In the genomic region with DNA sequence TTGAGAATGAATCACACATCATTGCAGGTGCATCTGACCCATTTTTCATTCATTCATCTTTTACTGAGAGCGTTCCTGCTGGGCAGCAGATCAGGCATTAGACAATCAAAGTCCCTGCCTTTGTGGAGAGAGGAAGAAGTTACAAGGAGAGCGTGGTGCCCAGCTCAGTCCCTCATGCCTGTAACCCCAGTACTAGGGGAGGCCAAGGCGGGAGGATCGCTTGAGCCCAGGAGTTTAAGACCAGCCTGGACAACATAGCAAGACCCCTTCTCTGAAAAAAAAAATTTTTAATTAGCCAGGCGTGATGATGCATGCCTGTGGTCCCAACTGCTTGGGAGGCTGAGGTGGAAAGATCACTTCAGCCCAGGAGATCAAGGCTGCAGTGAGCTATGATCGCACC, we compare ENCODE assay signal across 29 cellular contexts.
"Had no signal": no experiment of that assay in that cellular context is flagged by ENCODE, and none has a peak within 500 bp of the region (broad histone marks: within the 10 kb centered on the region; RNA-seq: fewer than 3 reads in every experiment).

No MANE protein-coding gene starts in this region.

- H3K27ac ChIP-seq: colonic mucosa, epithelial cell of prostate, esophagus squamous epithelium, gastroesophageal sphincter, heart left ventricle, hepatocyte, lower lobe of right lung had no signal

- H3K4me3 Mint-ChIP-seq: dendritic cell treated with granulocyte-macrophage colony-stimulating factor and Interleukin-4, amounts not matched to agents 40 ng/mL and 50 ng/mL, for 4 days; effector memory CD8-positive, alpha-beta T cell; endodermal cell; immature natural killer cell; mesothelial cell of epicardium; naive B cell had no signal

- FAIRE-seq: endometrium, frontal cortex, kidney had no signal

- H2AFZ ChIP-seq: hepatocyte had no signal

- H3K27me3 Mint-ChIP-seq: dendritic cell treated with granulocyte-macrophage colony-stimulating factor and Interleukin-4, amounts not matched to agents 40 ng/mL and 50 ng/mL, for 4 days had no signal

- H3K9me3 Mint-ChIP-seq: dendritic cell treated with granulocyte-macrophage colony-stimulating factor and Interleukin-4, amounts not matched to agents 40 ng/mL and 50 ng/mL, for 4 days; effector memory CD8-positive, alpha-beta T cell; endodermal cell; immature natural killer cell; mesothelial cell of epicardium had no signal

- DNase-seq: colonic mucosa; cortex of kidney; effector CD8-positive, alpha-beta T cell; effector memory CD8-positive, alpha-beta T cell; endodermal cell; erythroblast; esophagus squamous epithelium; foreskin fibroblast; heart left ventricle; hypothalamus; immature natural killer cell; islet precursor cell; kidney; kidney glomerular epithelial cell; left colon; left ventricle myocardium superior; lower lobe of right lung; mesenchymal stem cell; mucosa of descending colon; naive B cell had no signal

- H3K4me2 ChIP-seq: hepatocyte had no signal

- H3K27me3 ChIP-seq: colonic mucosa had no signal

- H3K36me3 ChIP-seq: colonic mucosa, esophagus squamous epithelium, gastroesophageal sphincter, heart left ventricle, lower lobe of right lung had no signal

- H3K36me3 Mint-ChIP-seq: immature natural killer cell, mesothelial cell of epicardium, naive B cell had no signal

- H3K9me3 ChIP-seq: colonic mucosa, esophagus squamous epithelium, heart left ventricle, lower lobe of right lung, mucosa of descending colon had no signal

- H3K4me3 ChIP-seq: colonic mucosa, esophagus squamous epithelium, gastroesophageal sphincter, heart left ventricle, hepatocyte, lower lobe of right lung, mucosa of descending colon had no signal

- H3K4me1 Mint-ChIP-seq: immature natural killer cell, naive B cell had no signal

- H3K27ac Mint-ChIP-seq: dendritic cell treated with granulocyte-macrophage colony-stimulating factor and Interleukin-4, amounts not matched to agents 40 ng/mL and 50 ng/mL, for 4 days; effector memory CD8-positive, alpha-beta T cell; endodermal cell; immature natural killer cell; mesothelial cell of epicardium had no signal

- ATAC-seq: effector memory CD8-positive, alpha-beta T cell; esophagus mucosa; gastroesophageal sphincter; heart left ventricle; left colon; left lobe of liver; left ventricle myocardium superior; lower lobe of right lung; mucosa of descending colon had no signal

- H3K79me2 ChIP-seq: hepatocyte had no signal

- H3K4me1 ChIP-seq: colonic mucosa, esophagus squamous epithelium, gastroesophageal sphincter, heart left ventricle, lower lobe of right lung had no signal
